In genomic region chr3:141680620-141681389, GRCh38 we compare ENCODE assay signal across 10 cellular contexts. TPM values are rescaled to one million over a fixed set of nuclear protein-coding genes. Genes with fewer than 3 reads are reported as not detected.
DNase-seq lines count a peak whose midpoint lies in the region; ATAC-seq lines count a peak whose summit lies in the region.
"Had no signal": no experiment of that assay in that cellular context is flagged by ENCODE, and none has a peak within 500 bp of the region (broad histone marks: within the 10 kb centered on the region; RNA-seq: fewer than 3 reads in every experiment).

No MANE protein-coding gene starts in this region.

- no peaks in the 10 kb centered on the region for H3K27me3 Mint-ChIP-seq in naive thymus-derived CD8-positive, alpha-beta T cell
- no peaks in the 10 kb centered on the region for H3K27me3 Mint-ChIP-seq in stimulated activated naive CD8-positive, alpha-beta T cell treated with anti-CD3 and anti-CD28 coated beads, Interleukin-15, amount 100 ng/mL, for 72 hours
- H3K27me3 Mint-ChIP-seq in T-helper 17 cell = no peaks in the 10 kb centered on the region
- H3K27me3 Mint-ChIP-seq: activated CD4-positive, alpha-beta T cell treated with anti-CD3 and anti-CD28 coated beads for 36 hours had no signal

- H3K9me3 Mint-ChIP-seq in naive thymus-derived CD8-positive, alpha-beta T cell = peaks cover 0 to 3% (median 0%) of the 10 kb centered on the region in 9 donors
- H3K9me3 Mint-ChIP-seq in stimulated activated naive CD8-positive, alpha-beta T cell treated with anti-CD3 and anti-CD28 coated beads, Interleukin-15, amount 100 ng/mL, for 72 hours = peaks cover 0 to 4% of the 10 kb centered on the region in 2 donors

- H3K4me1 Mint-ChIP-seq in naive thymus-derived CD8-positive, alpha-beta T cell = peaks cover 8 to 28% (median 13%) of the 10 kb centered on the region in 4 donors
- peaks cover 6% of the 10 kb centered on the region for H3K4me1 Mint-ChIP-seq in stimulated activated naive CD8-positive, alpha-beta T cell treated with anti-CD3 and anti-CD28 coated beads, Interleukin-15, amount 100 ng/mL, for 72 hours
- peaks cover 9% of the 10 kb centered on the region for H3K4me1 Mint-ChIP-seq in T-helper 17 cell

- peak; percentile 81 for DNase-seq in DMS79 treated with DMSO at 0.1 percent for 48 hours (lab: John Stamatoyannopoulos, UW)
- peak; percentile 94 for DNase-seq in NCI-H1092 treated with DMSO at 0.1 percent for 48 hours (lab: John Stamatoyannopoulos, UW)
- DNase-seq in UCSD-AML1 (lab: John Stamatoyannopoulos, UW; ENCODE audit: unreplicated experiment) = peak; percentile 61
- DNase-seq in left colon = no peak
- no peak for DNase-seq in naive thymus-derived CD8-positive, alpha-beta T cell
- DNase-seq in stimulated activated naive CD8-positive, alpha-beta T cell treated with anti-CD3 and anti-CD28 coated beads, Interleukin-15, amount 100 ng/mL, for 72 hours = no peak
- no peak for DNase-seq in T-helper 17 cell
- DNase-seq: activated CD4-positive, alpha-beta T cell treated with anti-CD3 and anti-CD28 coated beads for 36 hours had no signal

- H3K9me3 ChIP-seq in T-helper 17 cell (ENCODE audit: control insufficient read depth, low read length, poor library complexity, severe bottlenecking) = no peaks in the 10 kb centered on the region

- ATAC-seq in left colon (peak; percentile 34), T-helper 17 cell (no peak), GM21528 (IDR thresholded peaks at IDR 0.05; ENCODE audit: low FRiP score, unreplicated experiment) (no peak)
- ATAC-seq in naive thymus-derived CD8-positive, alpha-beta T cell = no peak
- no peak for ATAC-seq in stimulated activated naive CD8-positive, alpha-beta T cell treated with anti-CD3 and anti-CD28 coated beads, Interleukin-15, amount 100 ng/mL, for 72 hours
- ATAC-seq: activated CD4-positive, alpha-beta T cell treated with anti-CD3 and anti-CD28 coated beads for 36 hours; esophagus mucosa had no signal

- H3K4me3 Mint-ChIP-seq in naive thymus-derived CD8-positive, alpha-beta T cell = no peak overlapping the region
- no peak overlapping the region for H3K4me3 Mint-ChIP-seq in stimulated activated naive CD8-positive, alpha-beta T cell treated with anti-CD3 and anti-CD28 coated beads, Interleukin-15, amount 100 ng/mL, for 72 hours
- no peak overlapping the region for H3K4me3 Mint-ChIP-seq in T-helper 17 cell
- H3K4me3 Mint-ChIP-seq: activated CD4-positive, alpha-beta T cell treated with anti-CD3 and anti-CD28 coated beads for 36 hours had no signal

- intact Hi-C loops in left colon (cut with DNase I, micrococcal nuclease) = no loop called here

- no peaks in the 10 kb centered on the region for H3K36me3 Mint-ChIP-seq in naive thymus-derived CD8-positive, alpha-beta T cell
- H3K36me3 Mint-ChIP-seq in T-helper 17 cell (ENCODE audit: low read depth) = no peaks in the 10 kb centered on the region

- POLR2A ChIA-PET in naive thymus-derived CD8-positive, alpha-beta T cell (lab: Charles Lee) = interaction anchor here (0.6 kb wide), 1 partner anchor 324 kb away, joined by 4 read pairs; no protein-coding TSS in a partner anchor

- H3K27ac Mint-ChIP-seq in naive thymus-derived CD8-positive, alpha-beta T cell = peak overlapping the region in 2 of 10 donors; percentile 32 to 36
- H3K27ac Mint-ChIP-seq in stimulated activated naive CD8-positive, alpha-beta T cell treated with anti-CD3 and anti-CD28 coated beads, Interleukin-15, amount 100 ng/mL, for 72 hours = no peak overlapping the region
- no peak overlapping the region for H3K27ac Mint-ChIP-seq in T-helper 17 cell
- H3K27ac Mint-ChIP-seq: activated CD4-positive, alpha-beta T cell treated with anti-CD3 and anti-CD28 coated beads for 36 hours had no signal

RNA-seq across cellular contexts. Expression of gene RNF7, which starts 57.3 kb away (rescaled TPM):
- total RNA-seq in left colon (100 to 1,000 TPM; 114 to 125 TPM), T-helper 17 cell (10 to 100 TPM; 58.3 to 68.2 TPM)
- total RNA-seq in naive thymus-derived CD8-positive, alpha-beta T cell = 10 to 100 TPM; 52.5 to 54.5 TPM
- 100 to 1,000 TPM; 114 to 116 (median 115) TPM for polyA plus RNA-seq in naive thymus-derived CD8-positive, alpha-beta T cell

Comparison
In these comparisons a context has a peak if more than half of its experiments do, and no peak if none do; other contexts are left out.
1. DNase-seq: peak in DMS79 treated with DMSO at 0.1 percent for 48 hours (single experiment), NCI-H1092 treated with DMSO at 0.1 percent for 48 hours (single experiment) and UCSD-AML1 (single experiment); none in left colon (0 of 2), naive thymus-derived CD8-positive, alpha-beta T cell (0 of 10), stimulated activated naive CD8-positive, alpha-beta T cell treated with anti-CD3 and anti-CD28 coated beads, Interleukin-15, amount 100 ng/mL, for 72 hours (0 of 2) and T-helper 17 cell (0 of 3).